Comparison of ENCODE assay signal across 1 cellular context in the genomic region with DNA sequence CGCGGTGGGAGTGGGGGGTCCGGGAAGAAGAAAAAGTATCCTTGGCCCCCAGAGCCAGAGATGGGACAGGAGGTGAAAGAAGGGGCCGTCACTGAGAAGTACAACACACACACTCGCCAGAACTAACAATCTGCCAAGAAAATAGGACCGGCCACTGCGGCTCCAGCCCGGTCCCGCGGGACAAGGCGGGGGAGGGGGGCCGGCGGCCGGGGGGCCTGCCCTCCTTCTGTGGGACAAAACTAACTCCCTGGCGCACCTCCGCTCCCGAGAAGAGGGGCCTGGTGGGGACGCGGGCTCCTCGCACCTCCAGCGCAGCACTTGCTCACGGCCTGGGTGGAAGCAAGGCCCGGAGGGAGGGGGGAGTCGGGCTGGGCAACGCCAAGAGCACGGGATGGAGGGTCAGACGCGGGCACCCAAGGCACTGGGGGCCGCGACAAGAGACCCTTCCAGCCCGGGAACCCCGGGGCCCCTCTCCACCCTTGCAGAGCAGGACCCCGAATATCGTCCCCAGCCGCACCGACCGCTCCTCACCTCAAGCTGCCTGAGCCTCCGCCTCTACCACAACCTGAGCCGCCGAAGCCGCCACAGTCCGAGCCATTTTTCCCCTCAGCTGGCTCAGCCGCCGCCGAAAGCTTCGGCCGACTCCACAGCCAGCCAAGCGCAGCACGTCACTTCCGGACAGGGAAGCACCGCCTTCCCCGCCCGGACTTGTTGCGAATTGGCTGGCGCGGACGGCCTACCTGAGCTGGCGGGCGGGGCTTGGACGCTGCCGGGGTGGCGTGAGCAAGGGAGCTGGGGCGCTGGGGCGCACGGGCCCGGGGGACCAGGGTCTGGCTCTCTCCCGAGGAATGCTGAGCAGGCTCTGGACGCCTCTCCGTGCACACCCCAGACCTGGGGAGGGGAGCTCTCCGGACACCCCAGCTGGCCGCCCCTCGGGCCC.
TF ChIP-seq lines count a peak whose summit lies in the region.

A gene with protein sequence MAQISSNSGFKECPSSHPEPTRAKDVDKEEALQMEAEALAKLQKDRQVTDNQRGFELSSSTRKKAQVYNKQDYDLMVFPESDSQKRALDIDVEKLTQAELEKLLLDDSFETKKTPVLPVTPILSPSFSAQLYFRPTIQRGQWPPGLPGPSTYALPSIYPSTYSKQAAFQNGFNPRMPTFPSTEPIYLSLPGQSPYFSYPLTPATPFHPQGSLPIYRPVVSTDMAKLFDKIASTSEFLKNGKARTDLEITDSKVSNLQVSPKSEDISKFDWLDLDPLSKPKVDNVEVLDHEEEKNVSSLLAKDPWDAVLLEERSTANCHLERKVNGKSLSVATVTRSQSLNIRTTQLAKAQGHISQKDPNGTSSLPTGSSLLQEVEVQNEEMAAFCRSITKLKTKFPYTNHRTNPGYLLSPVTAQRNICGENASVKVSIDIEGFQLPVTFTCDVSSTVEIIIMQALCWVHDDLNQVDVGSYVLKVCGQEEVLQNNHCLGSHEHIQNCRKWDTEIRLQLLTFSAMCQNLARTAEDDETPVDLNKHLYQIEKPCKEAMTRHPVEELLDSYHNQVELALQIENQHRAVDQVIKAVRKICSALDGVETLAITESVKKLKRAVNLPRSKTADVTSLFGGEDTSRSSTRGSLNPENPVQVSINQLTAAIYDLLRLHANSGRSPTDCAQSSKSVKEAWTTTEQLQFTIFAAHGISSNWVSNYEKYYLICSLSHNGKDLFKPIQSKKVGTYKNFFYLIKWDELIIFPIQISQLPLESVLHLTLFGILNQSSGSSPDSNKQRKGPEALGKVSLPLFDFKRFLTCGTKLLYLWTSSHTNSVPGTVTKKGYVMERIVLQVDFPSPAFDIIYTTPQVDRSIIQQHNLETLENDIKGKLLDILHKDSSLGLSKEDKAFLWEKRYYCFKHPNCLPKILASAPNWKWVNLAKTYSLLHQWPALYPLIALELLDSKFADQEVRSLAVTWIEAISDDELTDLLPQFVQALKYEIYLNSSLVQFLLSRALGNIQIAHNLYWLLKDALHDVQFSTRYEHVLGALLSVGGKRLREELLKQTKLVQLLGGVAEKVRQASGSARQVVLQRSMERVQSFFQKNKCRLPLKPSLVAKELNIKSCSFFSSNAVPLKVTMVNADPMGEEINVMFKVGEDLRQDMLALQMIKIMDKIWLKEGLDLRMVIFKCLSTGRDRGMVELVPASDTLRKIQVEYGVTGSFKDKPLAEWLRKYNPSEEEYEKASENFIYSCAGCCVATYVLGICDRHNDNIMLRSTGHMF (N-terminal part only) (minus strand): TSS at position 670 of the 940 bp plus-strand sequence. CDS start 38,245 bp downstream, outside the sequence.

TF ChIP-seq in GM12878, 131 proteins besides CTCF, POLR2A, EP300 and RAD21 (continued from another document):
- TF ChIP-seq, protein P1, sequence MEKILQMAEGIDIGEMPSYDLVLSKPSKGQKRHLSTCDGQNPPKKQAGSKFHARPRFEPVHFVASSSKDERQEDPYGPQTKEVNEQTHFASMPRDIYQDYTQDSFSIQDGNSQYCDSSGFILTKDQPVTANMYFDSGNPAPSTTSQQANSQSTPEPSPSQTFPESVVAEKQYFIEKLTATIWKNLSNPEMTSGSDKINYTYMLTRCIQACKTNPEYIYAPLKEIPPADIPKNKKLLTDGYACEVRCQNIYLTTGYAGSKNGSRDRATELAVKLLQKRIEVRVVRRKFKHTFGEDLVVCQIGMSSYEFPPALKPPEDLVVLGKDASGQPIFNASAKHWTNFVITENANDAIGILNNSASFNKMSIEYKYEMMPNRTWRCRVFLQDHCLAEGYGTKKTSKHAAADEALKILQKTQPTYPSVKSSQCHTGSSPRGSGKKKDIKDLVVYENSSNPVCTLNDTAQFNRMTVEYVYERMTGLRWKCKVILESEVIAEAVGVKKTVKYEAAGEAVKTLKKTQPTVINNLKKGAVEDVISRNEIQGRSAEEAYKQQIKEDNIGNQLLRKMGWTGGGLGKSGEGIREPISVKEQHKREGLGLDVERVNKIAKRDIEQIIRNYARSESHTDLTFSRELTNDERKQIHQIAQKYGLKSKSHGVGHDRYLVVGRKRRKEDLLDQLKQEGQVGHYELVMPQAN (conservative IDR thresholded peaks at IDR 0.05), result peak; percentile 56; the same call in 1 of the 2 replicates
- TF ChIP-seq, protein P2, sequence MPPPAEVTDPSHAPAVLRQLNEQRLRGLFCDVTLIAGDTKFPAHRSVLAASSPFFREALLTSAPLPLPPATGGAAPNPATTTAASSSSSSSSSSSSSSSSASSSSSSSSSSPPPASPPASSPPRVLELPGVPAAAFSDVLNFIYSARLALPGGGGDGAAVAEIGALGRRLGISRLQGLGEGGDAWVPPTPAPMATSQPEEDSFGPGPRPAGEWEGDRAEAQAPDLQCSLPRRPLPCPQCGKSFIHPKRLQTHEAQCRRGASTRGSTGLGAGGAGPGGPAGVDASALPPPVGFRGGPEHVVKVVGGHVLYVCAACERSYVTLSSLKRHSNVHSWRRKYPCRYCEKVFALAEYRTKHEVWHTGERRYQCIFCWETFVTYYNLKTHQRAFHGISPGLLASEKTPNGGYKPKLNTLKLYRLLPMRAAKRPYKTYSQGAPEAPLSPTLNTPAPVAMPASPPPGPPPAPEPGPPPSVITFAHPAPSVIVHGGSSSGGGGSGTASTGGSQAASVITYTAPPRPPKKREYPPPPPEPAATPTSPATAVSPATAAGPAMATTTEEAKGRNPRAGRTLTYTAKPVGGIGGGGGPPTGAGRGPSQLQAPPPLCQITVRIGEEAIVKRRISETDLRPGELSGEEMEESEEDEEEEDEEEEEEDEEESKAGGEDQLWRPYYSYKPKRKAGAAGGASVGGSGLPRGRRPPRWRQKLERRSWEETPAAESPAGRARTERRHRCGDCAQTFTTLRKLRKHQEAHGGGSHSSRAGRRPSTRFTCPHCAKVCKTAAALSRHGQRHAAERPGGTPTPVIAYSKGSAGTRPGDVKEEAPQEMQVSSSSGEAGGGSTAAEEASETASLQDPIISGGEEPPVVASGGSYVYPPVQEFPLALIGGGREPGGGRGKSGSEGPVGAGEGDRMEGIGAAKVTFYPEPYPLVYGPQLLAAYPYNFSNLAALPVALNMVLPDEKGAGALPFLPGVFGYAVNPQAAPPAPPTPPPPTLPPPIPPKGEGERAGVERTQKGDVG (CRISPR knock-in tag; IDR thresholded peaks at IDR 0.05), result no peak
- TF ChIP-seq, protein P3, sequence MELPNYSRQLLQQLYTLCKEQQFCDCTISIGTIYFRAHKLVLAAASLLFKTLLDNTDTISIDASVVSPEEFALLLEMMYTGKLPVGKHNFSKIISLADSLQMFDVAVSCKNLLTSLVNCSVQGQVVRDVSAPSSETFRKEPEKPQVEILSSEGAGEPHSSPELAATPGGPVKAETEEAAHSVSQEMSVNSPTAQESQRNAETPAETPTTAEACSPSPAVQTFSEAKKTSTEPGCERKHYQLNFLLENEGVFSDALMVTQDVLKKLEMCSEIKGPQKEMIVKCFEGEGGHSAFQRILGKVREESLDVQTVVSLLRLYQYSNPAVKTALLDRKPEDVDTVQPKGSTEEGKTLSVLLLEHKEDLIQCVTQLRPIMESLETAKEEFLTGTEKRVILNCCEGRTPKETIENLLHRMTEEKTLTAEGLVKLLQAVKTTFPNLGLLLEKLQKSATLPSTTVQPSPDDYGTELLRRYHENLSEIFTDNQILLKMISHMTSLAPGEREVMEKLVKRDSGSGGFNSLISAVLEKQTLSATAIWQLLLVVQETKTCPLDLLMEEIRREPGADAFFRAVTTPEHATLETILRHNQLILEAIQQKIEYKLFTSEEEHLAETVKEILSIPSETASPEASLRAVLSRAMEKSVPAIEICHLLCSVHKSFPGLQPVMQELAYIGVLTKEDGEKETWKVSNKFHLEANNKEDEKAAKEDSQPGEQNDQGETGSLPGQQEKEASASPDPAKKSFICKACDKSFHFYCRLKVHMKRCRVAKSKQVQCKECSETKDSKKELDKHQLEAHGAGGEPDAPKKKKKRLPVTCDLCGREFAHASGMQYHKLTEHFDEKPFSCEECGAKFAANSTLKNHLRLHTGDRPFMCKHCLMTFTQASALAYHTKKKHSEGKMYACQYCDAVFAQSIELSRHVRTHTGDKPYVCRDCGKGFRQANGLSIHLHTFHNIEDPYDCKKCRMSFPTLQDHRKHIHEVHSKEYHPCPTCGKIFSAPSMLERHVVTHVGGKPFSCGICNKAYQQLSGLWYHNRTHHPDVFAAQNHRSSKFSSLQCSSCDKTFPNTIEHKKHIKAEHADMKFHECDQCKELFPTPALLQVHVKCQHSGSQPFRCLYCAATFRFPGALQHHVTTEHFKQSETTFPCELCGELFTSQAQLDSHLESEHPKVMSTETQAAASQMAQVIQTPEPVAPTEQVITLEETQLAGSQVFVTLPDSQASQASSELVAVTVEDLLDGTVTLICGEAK (IDR thresholded peaks at IDR 0.05; ENCODE audit: borderline replicate concordance), result peak; percentile 75; the same call in 1 of the 2 replicates
- TF ChIP-seq SIX5 (IDR thresholded peaks at IDR 0.05; ENCODE audit: low read depth, low read length, severe bottlenecking) (no peak), CREM (IDR thresholded peaks at IDR 0.05; ENCODE audit: low read depth) (peak; percentile 95)
